Comparison of ENCODE assay signal across 1 cellular context in genomic region chr7:130919316-130920103, GRCh38.
TF ChIP-seq lines count a peak whose summit lies in the region.

No MANE protein-coding gene starts in this region.

TF ChIP-seq in HepG2, 621 proteins besides CTCF, POLR2A, EP300 and RAD21 (continued from another document):
- TF ChIP-seq, protein P1, sequence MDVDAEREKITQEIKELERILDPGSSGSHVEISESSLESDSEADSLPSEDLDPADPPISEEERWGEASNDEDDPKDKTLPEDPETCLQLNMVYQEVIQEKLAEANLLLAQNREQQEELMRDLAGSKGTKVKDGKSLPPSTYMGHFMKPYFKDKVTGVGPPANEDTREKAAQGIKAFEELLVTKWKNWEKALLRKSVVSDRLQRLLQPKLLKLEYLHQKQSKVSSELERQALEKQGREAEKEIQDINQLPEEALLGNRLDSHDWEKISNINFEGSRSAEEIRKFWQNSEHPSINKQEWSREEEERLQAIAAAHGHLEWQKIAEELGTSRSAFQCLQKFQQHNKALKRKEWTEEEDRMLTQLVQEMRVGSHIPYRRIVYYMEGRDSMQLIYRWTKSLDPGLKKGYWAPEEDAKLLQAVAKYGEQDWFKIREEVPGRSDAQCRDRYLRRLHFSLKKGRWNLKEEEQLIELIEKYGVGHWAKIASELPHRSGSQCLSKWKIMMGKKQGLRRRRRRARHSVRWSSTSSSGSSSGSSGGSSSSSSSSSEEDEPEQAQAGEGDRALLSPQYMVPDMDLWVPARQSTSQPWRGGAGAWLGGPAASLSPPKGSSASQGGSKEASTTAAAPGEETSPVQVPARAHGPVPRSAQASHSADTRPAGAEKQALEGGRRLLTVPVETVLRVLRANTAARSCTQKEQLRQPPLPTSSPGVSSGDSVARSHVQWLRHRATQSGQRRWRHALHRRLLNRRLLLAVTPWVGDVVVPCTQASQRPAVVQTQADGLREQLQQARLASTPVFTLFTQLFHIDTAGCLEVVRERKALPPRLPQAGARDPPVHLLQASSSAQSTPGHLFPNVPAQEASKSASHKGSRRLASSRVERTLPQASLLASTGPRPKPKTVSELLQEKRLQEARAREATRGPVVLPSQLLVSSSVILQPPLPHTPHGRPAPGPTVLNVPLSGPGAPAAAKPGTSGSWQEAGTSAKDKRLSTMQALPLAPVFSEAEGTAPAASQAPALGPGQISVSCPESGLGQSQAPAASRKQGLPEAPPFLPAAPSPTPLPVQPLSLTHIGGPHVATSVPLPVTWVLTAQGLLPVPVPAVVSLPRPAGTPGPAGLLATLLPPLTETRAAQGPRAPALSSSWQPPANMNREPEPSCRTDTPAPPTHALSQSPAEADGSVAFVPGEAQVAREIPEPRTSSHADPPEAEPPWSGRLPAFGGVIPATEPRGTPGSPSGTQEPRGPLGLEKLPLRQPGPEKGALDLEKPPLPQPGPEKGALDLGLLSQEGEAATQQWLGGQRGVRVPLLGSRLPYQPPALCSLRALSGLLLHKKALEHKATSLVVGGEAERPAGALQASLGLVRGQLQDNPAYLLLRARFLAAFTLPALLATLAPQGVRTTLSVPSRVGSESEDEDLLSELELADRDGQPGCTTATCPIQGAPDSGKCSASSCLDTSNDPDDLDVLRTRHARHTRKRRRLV (CRISPR knock-in tag; IDR thresholded peaks at IDR 0.05): no peak
- no peak for TF ChIP-seq SMAD1 (CRISPR knock-in tag; IDR thresholded peaks at IDR 0.05; ENCODE audit: borderline replicate concordance, low read depth)
